Comparison of ENCODE assay signal across 15 cellular contexts in the genomic region with DNA sequence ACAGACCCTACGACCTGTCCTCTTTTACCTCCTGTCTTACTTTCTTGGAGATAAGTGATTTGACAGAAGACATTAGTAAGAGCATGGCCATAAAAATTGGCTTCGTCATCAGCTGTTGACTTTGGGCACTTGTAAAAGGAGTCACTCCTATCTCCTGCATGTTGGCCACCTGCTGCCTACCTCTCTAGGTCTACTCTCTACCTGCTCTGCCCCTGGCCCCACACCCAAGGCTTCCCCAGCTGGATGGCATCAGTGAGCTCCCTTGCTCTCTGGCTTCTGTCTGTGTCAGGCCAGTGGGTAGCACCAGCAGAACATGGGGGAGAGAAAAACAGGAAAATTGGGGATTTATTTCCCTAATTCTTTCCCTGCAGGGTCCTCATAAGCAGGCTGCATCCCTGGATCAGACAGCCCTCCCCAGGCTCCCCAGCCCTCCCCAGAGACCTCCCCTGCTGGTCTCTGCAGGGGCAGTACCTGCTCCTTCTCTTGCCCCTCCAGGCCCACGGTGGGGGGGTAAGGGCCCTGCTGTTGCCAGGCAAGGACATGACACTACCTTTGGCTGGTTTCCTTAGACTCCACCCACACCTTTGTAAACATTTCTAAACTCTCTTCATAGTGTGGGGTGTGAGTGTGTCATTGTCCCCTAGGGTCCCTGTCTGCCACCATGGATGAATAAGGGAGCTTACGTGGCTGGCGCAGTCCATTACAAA.
"Had no signal": no experiment of that assay in that cellular context is flagged by ENCODE, and none has a peak within 500 bp of the region (broad histone marks: within the 10 kb centered on the region; RNA-seq: fewer than 3 reads in every experiment).

No MANE protein-coding gene starts in this region.

- DNase-seq: activated CD4-positive, alpha-beta T cell treated with anti-CD3 and anti-CD28 coated beads, Interleukin-2, amount 50 U/mL, for 4 hours; activated CD4-positive, CD25-positive, alpha-beta regulatory T cell treated with anti-CD3 and anti-CD28 coated beads, Interleukin-2, amount 50 U/mL, for 72 hours; activated naive CD4-positive, alpha-beta T cell treated with anti-CD3 and anti-CD28 coated beads for 36 hours; activated naive CD8-positive, alpha-beta T cell treated with anti-CD3 and anti-CD28 coated beads, Interleukin-2, amount 50 U/mL, for 24 hours; activated T-cell treated with anti-CD3 and anti-CD28 coated beads for 4 hours; hypothalamus; kidney glomerular epithelial cell; mesenchymal stem cell; nephron progenitor cell; psoas muscle; right lobe of liver; stimulated activated naive CD8-positive, alpha-beta T cell treated with anti-CD3 and anti-CD28 coated beads, Interleukin-15, amount 100 ng/mL, for 72 hours; testis had no signal

- H3K27me3 ChIP-seq: right lobe of liver, testis had no signal

- H3K4me3 ChIP-seq: esophagus muscularis mucosa, psoas muscle, right lobe of liver, testis had no signal

- H3K9me3 Mint-ChIP-seq: activated naive CD4-positive, alpha-beta T cell treated with anti-CD3 and anti-CD28 coated beads for 36 hours; activated naive CD8-positive, alpha-beta T cell treated with anti-CD3 and anti-CD28 coated beads, Interleukin-2, amount 50 U/mL, for 24 hours; nephron progenitor cell; stimulated activated naive CD8-positive, alpha-beta T cell treated with anti-CD3 and anti-CD28 coated beads, Interleukin-15, amount 100 ng/mL, for 72 hours had no signal

- H3K9me3 ChIP-seq: esophagus muscularis mucosa, psoas muscle, right lobe of liver, testis had no signal

- H3K4me1 Mint-ChIP-seq: activated naive CD8-positive, alpha-beta T cell treated with anti-CD3 and anti-CD28 coated beads, Interleukin-2, amount 50 U/mL, for 24 hours; stimulated activated naive CD8-positive, alpha-beta T cell treated with anti-CD3 and anti-CD28 coated beads, Interleukin-15, amount 100 ng/mL, for 72 hours had no signal

- H3K27ac Mint-ChIP-seq: activated naive CD4-positive, alpha-beta T cell treated with anti-CD3 and anti-CD28 coated beads for 36 hours; activated naive CD8-positive, alpha-beta T cell treated with anti-CD3 and anti-CD28 coated beads, Interleukin-2, amount 50 U/mL, for 24 hours; nephron progenitor cell had no signal

- H3K36me3 ChIP-seq: esophagus muscularis mucosa, right lobe of liver had no signal

- H3K4me1 ChIP-seq: esophagus muscularis mucosa, psoas muscle, right lobe of liver, testis had no signal

- FAIRE-seq: colon had no signal

- H3K27ac ChIP-seq: esophagus muscularis mucosa, psoas muscle, right lobe of liver, testis had no signal

- H3K4me3 Mint-ChIP-seq: activated naive CD4-positive, alpha-beta T cell treated with anti-CD3 and anti-CD28 coated beads for 36 hours; activated naive CD8-positive, alpha-beta T cell treated with anti-CD3 and anti-CD28 coated beads, Interleukin-2, amount 50 U/mL, for 24 hours; nephron progenitor cell; stimulated activated naive CD8-positive, alpha-beta T cell treated with anti-CD3 and anti-CD28 coated beads, Interleukin-15, amount 100 ng/mL, for 72 hours had no signal
